8 cellular contexts compared by ENCODE assay signal in genomic region chr11:66479741-66480115, GRCh38. TPM values are rescaled to one million over a fixed set of nuclear protein-coding genes. Genes with fewer than 3 reads are reported as not detected.
DNase-seq lines count a peak whose midpoint lies in the region; ATAC-seq and TF ChIP-seq lines count a peak whose summit lies in the region.

No MANE protein-coding gene starts in this region.

- DNase-seq in SK-N-MC (ENCODE audit: low read depth, low spot score) (no peak), fibroblast of the aortic adventitia (ENCODE audit: low read depth) (no peak), OCI-M2 (lab: John Stamatoyannopoulos, UW; ENCODE audit: unreplicated experiment) (no peak), SW480 (ENCODE audit: low spot score) (no peak)
- no peak for DNase-seq in activated CD4-positive, alpha-beta T cell treated with anti-CD3 and anti-CD28 coated beads, Interleukin-2, amount 50 U/mL, for 1 hour

- TF ChIP-seq CTCF in DOHH2 (IDR thresholded peaks at IDR 0.05; ENCODE audit: low read depth, low read length, poor library complexity, severe bottlenecking) (no peak), fibroblast of the aortic adventitia (IDR thresholded peaks at IDR 0.05; ENCODE audit: insufficient read depth, low read length) (no peak), parathyroid adenoma (IDR thresholded peaks at IDR 0.05) (no peak)

- H3K4me2 ChIP-seq in DOHH2 (ENCODE audit: low read length) (peak overlapping the region; percentile 80), parathyroid adenoma (ENCODE audit: low read length) (peak overlapping the region; percentile 88)

- no peaks in the 10 kb centered on the region for H3K9me2 ChIP-seq in DOHH2 (replicated peaks; ENCODE audit: control insufficient read depth, low read length)

- H3K4me1 ChIP-seq in DOHH2 (ENCODE audit: control insufficient read depth, low read length) = peaks cover 14% of the 10 kb centered on the region
- H3K4me1 ChIP-seq in parathyroid adenoma = no peaks in the 10 kb centered on the region

- H4K20me1 ChIP-seq in DOHH2 (ENCODE audit: control insufficient read depth, insufficient read depth, low read depth, low read length) = peaks cover 6% of the 10 kb centered on the region; the same call in 1 of the 2 replicates

- H3K9ac ChIP-seq in SK-N-MC (ENCODE audit: insufficient read length) (peak overlapping the region; percentile 94), parathyroid adenoma (no peak overlapping the region)

- H3K27ac ChIP-seq in DOHH2 (ENCODE audit: low read depth, low read length) (peak overlapping the region; percentile 45), SK-N-MC (peak overlapping the region; percentile 77; the same call in 1 of the 2 replicates), parathyroid adenoma (peak overlapping the region; percentile 75)

- peak overlapping the region; percentile 72 for H2AFZ ChIP-seq in parathyroid adenoma

- H3K27me3 ChIP-seq in DOHH2 (ENCODE audit: control insufficient read depth, low read length) = no peaks in the 10 kb centered on the region
- H3K27me3 ChIP-seq in parathyroid adenoma (ENCODE audit: control insufficient read depth, insufficient read depth, low read length) = no peaks in the 10 kb centered on the region

- H3F3A ChIP-seq in DOHH2 (ENCODE audit: control insufficient read depth, insufficient read depth) = no peaks in the 10 kb centered on the region

- ATAC-seq in HG02884 (IDR thresholded peaks at IDR 0.05; ENCODE audit: unreplicated experiment) = peak; percentile 8

- H3K36me3 ChIP-seq in DOHH2 (ENCODE audit: control insufficient read depth, low read length) = peaks cover 10% of the 10 kb centered on the region; the same call in 1 of the 2 replicates
- no peaks in the 10 kb centered on the region for H3K36me3 ChIP-seq in SK-N-MC (ENCODE audit: insufficient read depth, low read length)
- no peaks in the 10 kb centered on the region for H3K36me3 ChIP-seq in parathyroid adenoma (ENCODE audit: control insufficient read depth, insufficient read depth, low read length)

- peak overlapping the region; percentile 82 for H3K4me3 ChIP-seq in DOHH2 (ENCODE audit: low read length)
- H3K4me3 ChIP-seq in SK-N-MC = peak overlapping the region; percentile 90
- peak overlapping the region; percentile 83 for H3K4me3 ChIP-seq in fibroblast of the aortic adventitia (ENCODE audit: low read depth, low read length)
- H3K4me3 ChIP-seq in parathyroid adenoma (ENCODE audit: low read depth, low read length) = peak overlapping the region; percentile 80

- peaks cover 24% of the 10 kb centered on the region for H3K79me2 ChIP-seq in DOHH2 (ENCODE audit: control insufficient read depth, low read length)
- no peaks in the 10 kb centered on the region for H3K79me2 ChIP-seq in parathyroid adenoma

- no peaks in the 10 kb centered on the region for H3K9me3 ChIP-seq in DOHH2 (ENCODE audit: control insufficient read depth, insufficient read depth, low read length)
- H3K9me3 ChIP-seq in SK-N-MC (ENCODE audit: low read depth, low read length) = no peaks in the 10 kb centered on the region
- no peaks in the 10 kb centered on the region for H3K9me3 ChIP-seq in parathyroid adenoma (ENCODE audit: control insufficient read depth, low read length)

RNA-seq across cellular contexts. Expression of gene DPP3, which starts 0.5 kb away (rescaled TPM):
- 19.0 and 31.7 TPM in 2 replicates for total RNA-seq in fibroblast of the aortic adventitia (ENCODE audit: low replicate concordance)

RNA-seq across cellular contexts. Expression of gene PELI3, which starts 13.0 kb away (rescaled TPM):
- 9.0 and 10.8 TPM in 2 replicates for total RNA-seq in fibroblast of the aortic adventitia (ENCODE audit: low replicate concordance)

RNA-seq across cellular contexts. Expression of gene BBS1, which starts 30.7 kb away (rescaled TPM):
- 41.7 and 54.7 TPM in 2 replicates for total RNA-seq in fibroblast of the aortic adventitia (ENCODE audit: low replicate concordance)

RNA-seq across cellular contexts. Expression of gene MRPL11, which starts 41.1 kb away (rescaled TPM):
- 39.4 and 40.0 TPM in 2 replicates for total RNA-seq in fibroblast of the aortic adventitia (ENCODE audit: low replicate concordance)

RNA-seq across cellular contexts. Expression of gene NPAS4, which starts 58.9 kb away (rescaled TPM):
- total RNA-seq in fibroblast of the aortic adventitia (ENCODE audit: low replicate concordance) = 0.18 TPM in 1 of 2 replicates, not detected in the other
